8 cellular contexts compared by ENCODE assay signal in genomic region chr20:63627700-63628245, GRCh38. TPM values are rescaled to one million over a fixed set of nuclear protein-coding genes. Genes with fewer than 3 reads are reported as not detected.
DNase-seq lines count a peak whose midpoint lies in the region; ATAC-seq and TF ChIP-seq lines count a peak whose summit lies in the region.

No MANE protein-coding gene starts in this region.

- H3K9me3 ChIP-seq in mesenchymal stem cell (ENCODE audit: control insufficient read depth, low read length) (no peaks in the 10 kb centered on the region), upper lobe of right lung (no peaks in the 10 kb centered on the region)

- peak overlapping the region; percentile 94 for H4K91ac ChIP-seq in mesenchymal stem cell (ENCODE audit: low read length)

- peaks cover 3 to 6% of the 10 kb centered on the region in 2 donors for H3K36me3 Mint-ChIP-seq in activated T-cell treated with anti-CD3 and anti-CD28 coated beads, Interleukin-2, amount 50 U/mL, for 72 hours (ENCODE audit: insufficient read depth in 2 of 2)
- H3K36me3 Mint-ChIP-seq in chondrocyte (ENCODE audit: low read depth) = no peaks in the 10 kb centered on the region

- H3K27me3 ChIP-seq in mesenchymal stem cell (ENCODE audit: control insufficient read depth in 1 of 2, insufficient read depth in 1 of 2, low read length in 2 of 2) (no peaks in the 10 kb centered on the region), upper lobe of right lung (no peaks in the 10 kb centered on the region)

- H2BK120ac ChIP-seq in mesenchymal stem cell (ENCODE audit: low read depth, low read length) = no peak overlapping the region

- H3K14ac ChIP-seq in mesenchymal stem cell (ENCODE audit: low read length in 2 of 2) = peak overlapping the region in 1 of 2 experiments; percentile 99

- peak overlapping the region; percentile 16 to 94 for H3K18ac ChIP-seq in mesenchymal stem cell (ENCODE audit: low read depth in 1 of 2, low read length in 2 of 2)

- H2BK5ac ChIP-seq in mesenchymal stem cell (ENCODE audit: low read depth, low read length, poor library complexity, severe bottlenecking) = no peak overlapping the region

- peak overlapping the region; percentile 56 for H3K4me2 ChIP-seq in mesenchymal stem cell (ENCODE audit: low read length, poor library complexity, severe bottlenecking)

- H3K79me1 ChIP-seq in mesenchymal stem cell (replicated peaks; ENCODE audit: low read length, poor library complexity, severe bottlenecking) = peaks cover 12% of the 10 kb centered on the region

- intact Hi-C loops in upper lobe of right lung (cut with DNase I) = no loop called here

- H3K4me1 ChIP-seq in mesenchymal stem cell (ENCODE audit: control insufficient read depth, insufficient read depth, low read depth, low read length) (peaks cover 26% of the 10 kb centered on the region), upper lobe of right lung (peaks cover 8% of the 10 kb centered on the region)

- peak overlapping the region; percentile 96 to 98 for H3K4me3 Mint-ChIP-seq in activated T-cell treated with anti-CD3 and anti-CD28 coated beads, Interleukin-2, amount 50 U/mL, for 72 hours
- H3K4me3 Mint-ChIP-seq in chondrocyte (ENCODE audit: unreplicated experiment) = peak overlapping the region; percentile 71

- ATAC-seq in activated T-cell treated with anti-CD3 and anti-CD28 coated beads, Interleukin-2, amount 50 U/mL, for 72 hours (replicated peaks in 1 of 2) = peak; percentile 2 to 3
- ATAC-seq in upper lobe of right lung (no peak), HG02798 (IDR thresholded peaks at IDR 0.05; ENCODE audit: poor library complexity, unreplicated experiment) (no peak)

- TF ChIP-seq CTCF in chondrocyte (IDR thresholded peaks at IDR 0.05) (no peak), upper lobe of right lung (IDR thresholded peaks at IDR 0.05) (no peak)

- no peak overlapping the region for H3K27ac ChIP-seq in mesenchymal stem cell (ENCODE audit: low read length, poor library complexity, severe bottlenecking)
- H3K27ac ChIP-seq in upper lobe of right lung = peak overlapping the region; percentile 93

- H2BK15ac ChIP-seq in mesenchymal stem cell (ENCODE audit: low read depth, poor library complexity, severe bottlenecking) = peak overlapping the region; percentile 84

- H3K27me3 Mint-ChIP-seq in activated T-cell treated with anti-CD3 and anti-CD28 coated beads, Interleukin-2, amount 50 U/mL, for 72 hours (ENCODE audit: low read depth) = no peaks in the 10 kb centered on the region
- H3K27me3 Mint-ChIP-seq in chondrocyte (ENCODE audit: low read depth) = no peaks in the 10 kb centered on the region

- H3K23ac ChIP-seq in mesenchymal stem cell (ENCODE audit: low read length in 2 of 2) = no peak overlapping the region

- DNase-seq in activated T-cell treated with anti-CD3 and anti-CD28 coated beads, Interleukin-2, amount 50 U/mL, for 72 hours = no peak
- DNase-seq in activated T-cell treated with anti-CD3 and anti-CD28 coated beads for 4 hours (no peak), chondrocyte (ENCODE audit: low spot score) (peak; percentile 92), mesenchymal stem cell (no peak), upper lobe of right lung (no peak), germinal center (ENCODE audit: low spot score) (no peak)
- no peak for DNase-seq in stimulated activated CD8-positive, alpha-beta memory T cell treated with anti-CD3 and anti-CD28 coated beads, Interleukin-4, amount 100 ng/mL, for 48 hours

- H2BK12ac ChIP-seq in mesenchymal stem cell (ENCODE audit: low read length in 2 of 2) = no peak overlapping the region

- WGBS in mesenchymal stem cell = 75% methylated on average over 32 of the region's 32 CpGs

- peak overlapping the region; percentile 91 to 94 for H3K4me3 ChIP-seq in mesenchymal stem cell (ENCODE audit: insufficient read depth in 1 of 2, low read depth in 1 of 2, low read length in 2 of 2)
- peak overlapping the region; percentile 93 for H3K4me3 ChIP-seq in upper lobe of right lung

- H3K9ac ChIP-seq in mesenchymal stem cell (ENCODE audit: low read length) = peak overlapping the region; percentile 94

- peak overlapping the region; percentile 97 for H3K27ac Mint-ChIP-seq in activated T-cell treated with anti-CD3 and anti-CD28 coated beads, Interleukin-2, amount 50 U/mL, for 72 hours
- no peak overlapping the region for H3K27ac Mint-ChIP-seq in chondrocyte (ENCODE audit: unreplicated experiment)

- H3K9me3 Mint-ChIP-seq in activated T-cell treated with anti-CD3 and anti-CD28 coated beads, Interleukin-2, amount 50 U/mL, for 72 hours = no peaks in the 10 kb centered on the region
- H3K9me3 Mint-ChIP-seq in chondrocyte (ENCODE audit: low read depth) = no peaks in the 10 kb centered on the region

- no peak overlapping the region for H2AFZ ChIP-seq in mesenchymal stem cell (ENCODE audit: low read depth, low read length)

- H4K8ac ChIP-seq in mesenchymal stem cell (ENCODE audit: low read length) = peak overlapping the region; percentile 96

- H3K4ac ChIP-seq in mesenchymal stem cell (ENCODE audit: low read depth in 1 of 2, low read length in 2 of 2) = peak overlapping the region; percentile 3 to 33

- H3K36me3 ChIP-seq in mesenchymal stem cell (ENCODE audit: control insufficient read depth in 1 of 2, insufficient read depth in 2 of 2, low read depth in 1 of 2, low read length in 2 of 2) = peaks cover 0 to under 1% of the 10 kb centered on the region in 2 experiments
- no peaks in the 10 kb centered on the region for H3K36me3 ChIP-seq in upper lobe of right lung

- peaks cover 53% of the 10 kb centered on the region for H3K4me1 Mint-ChIP-seq in activated T-cell treated with anti-CD3 and anti-CD28 coated beads, Interleukin-2, amount 50 U/mL, for 72 hours (ENCODE audit: low read depth)
- peaks cover 14% of the 10 kb centered on the region for H3K4me1 Mint-ChIP-seq in chondrocyte (ENCODE audit: low read depth)

- H2AK5ac ChIP-seq in mesenchymal stem cell (ENCODE audit: low read length, severe bottlenecking) = no peak overlapping the region

RNA-seq across cellular contexts. Expression of gene GMEB2, which starts 0.9 kb away (rescaled TPM):
- total RNA-seq in activated T-cell treated with anti-CD3 and anti-CD28 coated beads, Interleukin-2, amount 50 U/mL, for 72 hours = 10 to 100 TPM; 17.5 to 22.8 TPM
- total RNA-seq in chondrocyte = 7.8 to 8.5 TPM (median 7.9 TPM) in 3 replicates
- polyA plus RNA-seq in mesenchymal stem cell (2013, experiment 1 of 2) = 6.6 TPM
- polyA plus RNA-seq in mesenchymal stem cell (2013, experiment 2 of 2) = 6.7 TPM
- 11.3 TPM for total RNA-seq in upper lobe of right lung

RNA-seq across cellular contexts. Expression of gene STMN3, which starts 25.5 kb away (rescaled TPM):
- 10 to 100 TPM; 14.4 to 21.8 TPM for total RNA-seq in activated T-cell treated with anti-CD3 and anti-CD28 coated beads, Interleukin-2, amount 50 U/mL, for 72 hours
- 7.8 to 15.0 TPM (median 7.8 TPM) in 3 replicates for total RNA-seq in chondrocyte
- 11.7 TPM for polyA plus RNA-seq in mesenchymal stem cell (2013, experiment 1 of 2)
- polyA plus RNA-seq in mesenchymal stem cell (2013, experiment 2 of 2) = 12.0 TPM
- total RNA-seq in upper lobe of right lung = 12.4 TPM

RNA-seq across cellular contexts. Expression of gene RTEL1, which starts 30.3 kb away (rescaled TPM):
- 10 to 100 TPM; 26.8 to 34.6 TPM for total RNA-seq in activated T-cell treated with anti-CD3 and anti-CD28 coated beads, Interleukin-2, amount 50 U/mL, for 72 hours
- total RNA-seq in chondrocyte (20.4 to 45.3 TPM (median 21.9 TPM) in 3 replicates), upper lobe of right lung (26.7 TPM)
- polyA plus RNA-seq in mesenchymal stem cell (2013, experiment 1 of 2) = 9.2 TPM
- polyA plus RNA-seq in mesenchymal stem cell (2013, experiment 2 of 2) = 9.3 TPM

RNA-seq across cellular contexts. Expression of gene HELZ2, which starts 53.7 kb away (rescaled TPM):
- total RNA-seq in activated T-cell treated with anti-CD3 and anti-CD28 coated beads, Interleukin-2, amount 50 U/mL, for 72 hours = 10 to 100 TPM in 1 of 2 donors, 1 to 10 TPM in 1; 8.8 to 31.2 TPM
- total RNA-seq in chondrocyte (13.6 to 18.1 TPM (median 14.9 TPM) in 3 replicates), upper lobe of right lung (53.3 TPM)
- 8.0 TPM for polyA plus RNA-seq in mesenchymal stem cell (2013, experiment 1 of 2)
- polyA plus RNA-seq in mesenchymal stem cell (2013, experiment 2 of 2) = 7.9 TPM

Comparison
In these comparisons a context has a peak if more than half of its experiments do, and no peak if none do; other contexts are left out.
1. ATAC-seq: peak in activated T-cell treated with anti-CD3 and anti-CD28 coated beads, Interleukin-2, amount 50 U/mL, for 72 hours (2 of 2); none in upper lobe of right lung (single experiment) and HG02798 (single experiment).